ENCODE assay signal across 13 cellular contexts in genomic region chr16:55280622-55281021, GRCh38. TPM values are rescaled to one million over a fixed set of nuclear protein-coding genes. Genes with fewer than 3 reads are reported as not detected.
DNase-seq lines count a peak whose midpoint lies in the region; TF ChIP-seq lines count a peak whose summit lies in the region.
"Had no signal": no experiment of that assay in that cellular context is flagged by ENCODE, and none has a peak within 500 bp of the region (broad histone marks: within the 10 kb centered on the region; RNA-seq: fewer than 3 reads in every experiment).

No MANE protein-coding gene starts in this region.

- H3K36me3 Mint-ChIP-seq in MCF 10A (ENCODE audit: insufficient read depth, unreplicated experiment) = no peaks in the 10 kb centered on the region
- no peaks in the 10 kb centered on the region for H3K36me3 Mint-ChIP-seq in CD8-positive, alpha-beta memory T cell
- H3K36me3 Mint-ChIP-seq: T-cell had no signal

- dilution Hi-C loops in mammary epithelial cell (cut with HindIII; ENCODE audit: low sequenced_read_pairs) = no loop called here

- no TSS peak for BruUV-seq in mammary epithelial cell (replicated peaks; lab: Mats Ljungman, UMichigan)
- BruUV-seq in MCF 10A (replicated peaks; lab: Mats Ljungman, UMichigan) = no TSS peak

- CTCF ChIA-PET in mammary epithelial cell (lab: Charles Lee; ENCODE audit: low non-redundant PET) (no interaction called here), MCF 10A (lab: Yijun Ruan, JAX) (interaction anchor here (0.6 to 0.7 kb wide), 2 partner anchors 12 to 339 kb away, joined by 3 read pairs; no protein-coding TSS in a partner anchor)
- CTCF ChIA-PET in CD8-positive, alpha-beta memory T cell (lab: Charles Lee) = no interaction called here

- H3K9me3 ChIP-seq in mammary epithelial cell (replicated peaks; ENCODE audit: insufficient read depth, low read length) = no peaks in the 10 kb centered on the region
- H3K9me3 ChIP-seq in CD8-positive, alpha-beta memory T cell (ENCODE audit: low read length) = no peaks in the 10 kb centered on the region

- no peak overlapping the region for H2AFZ ChIP-seq in mammary epithelial cell (ENCODE audit: low read depth, low read length)

- POLR2A ChIA-PET in MCF 10A (lab: Yijun Ruan, JAX) = interaction anchor here (0.6 to 1.0 kb wide), 3 partner anchors 8 to 339 kb away, joined by 3 to 5 read pairs (median 3); no protein-coding TSS in a partner anchor
- POLR2A ChIA-PET in CD8-positive, alpha-beta memory T cell (lab: Charles Lee) = no interaction called here

- no peak overlapping the region for H3K4me2 ChIP-seq in mammary epithelial cell (ENCODE audit: insufficient read depth, low read depth, low read length)

- no peak for TF ChIP-seq CTCF in mammary epithelial cell (conservative IDR thresholded peaks at IDR 0.05 in 1 of 2, IDR thresholded peaks at IDR 0.05 in 1 of 2; ENCODE audit: extremely low read depth in 1 of 2, insufficient read depth in 1 of 2, low read depth in 1 of 2, low read length in 2 of 2)
- TF ChIP-seq CTCF in MCF 10A (IDR thresholded peaks at IDR 0.05; ENCODE audit: unreplicated experiment) = no peak
- TF ChIP-seq CTCF in GM10266 (IDR thresholded peaks at IDR 0.05; ENCODE audit: control insufficient read depth, insufficient read depth, low read depth, missing control alignments) = no peak

- peaks cover 11% of the 10 kb centered on the region for H3K27me3 ChIP-seq in mammary epithelial cell (ENCODE audit: insufficient read depth, low read length)
- H3K27me3 ChIP-seq in CD8-positive, alpha-beta memory T cell (ENCODE audit: insufficient read depth, low read length, poor library complexity, severe bottlenecking) = no peaks in the 10 kb centered on the region

- H3K27me3 Mint-ChIP-seq in MCF 10A (ENCODE audit: insufficient read depth, unreplicated experiment) = no peaks in the 10 kb centered on the region
- H3K27me3 Mint-ChIP-seq in CD8-positive, alpha-beta memory T cell = peaks cover 6 to 12% of the 10 kb centered on the region in 2 donors

- peak; percentile 19 for DNase-seq in mammary epithelial cell
- DNase-seq in MCF 10A (ENCODE audit: unreplicated experiment) = no peak
- DNase-seq in NCI-H1105 (lab: John Stamatoyannopoulos, UW) = peak; percentile 52
- DNase-seq in foreskin melanocyte = peak; percentile 28
- DNase-seq in activated CD4-positive, alpha-beta T cell treated with anti-CD3 and anti-CD28 coated beads, Interleukin-2, amount 50 U/mL, for 1 hour = no peak
- DNase-seq in ecto neural progenitor cell (ENCODE audit: low spot score) = no peak
- DNase-seq in GM10266 (ENCODE audit: extremely low spot score) = no peak
- DNase-seq in CD8-positive, alpha-beta memory T cell = no peak
- DNase-seq: HCEC 1CT, NCI-H187 treated with DMSO at 0.1 percent for 48 hours, NCI-H524, T-cell had no signal

- peaks cover 3% of the 10 kb centered on the region for H3K4me1 ChIP-seq in mammary epithelial cell (ENCODE audit: insufficient read depth, low read length)
- no peaks in the 10 kb centered on the region for H3K4me1 ChIP-seq in CD8-positive, alpha-beta memory T cell (ENCODE audit: insufficient read depth, low read length)

- no peak overlapping the region for H3K27ac Mint-ChIP-seq in MCF 10A (ENCODE audit: low read depth, unreplicated experiment)
- no peak overlapping the region for H3K27ac Mint-ChIP-seq in CD8-positive, alpha-beta memory T cell
- H3K27ac Mint-ChIP-seq: T-cell had no signal

- H3K4me1 Mint-ChIP-seq in MCF 10A (ENCODE audit: insufficient read depth, unreplicated experiment) = peaks cover 26% of the 10 kb centered on the region
- no peaks in the 10 kb centered on the region for H3K4me1 Mint-ChIP-seq in CD8-positive, alpha-beta memory T cell
- H3K4me1 Mint-ChIP-seq: T-cell had no signal

- in situ Hi-C loops in mammary epithelial cell (cut with MboI; ENCODE audit: low sequenced_read_pairs in 2 of 2) = no loop called here

- H3K4me3 ChIP-seq in mammary epithelial cell (replicated peaks in 1 of 3; ENCODE audit: insufficient read depth in 1 of 3, low read depth in 2 of 3, low read length in 3 of 3) = no peak overlapping the region
- H3K4me3 ChIP-seq in CD8-positive, alpha-beta memory T cell (ENCODE audit: low read length) = no peak overlapping the region

- H3K9me3 Mint-ChIP-seq in MCF 10A (ENCODE audit: unreplicated experiment) = no peaks in the 10 kb centered on the region
- H3K9me3 Mint-ChIP-seq in CD8-positive, alpha-beta memory T cell = peaks cover 0 to 4% (median 0%) of the 10 kb centered on the region in 5 donors
- H3K9me3 Mint-ChIP-seq: T-cell had no signal

- H3K36me3 ChIP-seq in mammary epithelial cell (ENCODE audit: insufficient read depth, low read length) = no peaks in the 10 kb centered on the region
- H3K36me3 ChIP-seq in CD8-positive, alpha-beta memory T cell (ENCODE audit: insufficient read depth, low read length) = no peaks in the 10 kb centered on the region

- H4K20me1 ChIP-seq in mammary epithelial cell (ENCODE audit: insufficient read depth, low read length) = no peaks in the 10 kb centered on the region

- intact Hi-C loops in mammary epithelial cell (cut with micrococcal nuclease) = no loop called here
- intact Hi-C loops in MCF 10A (cut with micrococcal nuclease) = no loop called here

- WGBS in mammary epithelial cell (ENCODE audit: low coverage, missing lambda C conversion rate) = 18% methylated on average over 4 of the region's 4 CpGs

- H3K9ac ChIP-seq in mammary epithelial cell (ENCODE audit: insufficient read depth, low read length) = no peak overlapping the region

- no peak overlapping the region for H3K4me3 Mint-ChIP-seq in MCF 10A (ENCODE audit: unreplicated experiment)
- H3K4me3 Mint-ChIP-seq in CD8-positive, alpha-beta memory T cell = no peak overlapping the region
- H3K4me3 Mint-ChIP-seq: T-cell had no signal

- no peaks in the 10 kb centered on the region for H3K79me2 ChIP-seq in mammary epithelial cell (ENCODE audit: insufficient read depth, low read length)

- no peak overlapping the region for H3K27ac ChIP-seq in mammary epithelial cell (ENCODE audit: insufficient read depth, low read depth, low read length)
- H3K27ac ChIP-seq in CD8-positive, alpha-beta memory T cell (ENCODE audit: low read depth, low read length) = no peak overlapping the region

RNA-seq across cellular contexts. Expression of gene IRX6, which starts 43.4 kb away (rescaled TPM):
- total RNA-seq in mammary epithelial cell (not detected), MCF 10A (2022) (not detected in 2 replicates)
- polyA plus RNA-seq in mammary epithelial cell = 0.07 TPM
- not detected for polyA minus RNA-seq in mammary epithelial cell
- total RNA-seq in CD8-positive, alpha-beta memory T cell = not detected
- polyA plus RNA-seq in CD8-positive, alpha-beta memory T cell = not detected
- total RNA-seq: T-cell had no signal
- polyA plus RNA-seq: BJ had no signal

Comparison
In these comparisons a context has a peak if more than half of its experiments do, and no peak if none do; other contexts are left out.
1. DNase-seq: peak in mammary epithelial cell (single experiment), NCI-H1105 (single experiment) and foreskin melanocyte (single experiment); none in MCF 10A (single experiment), activated CD4-positive, alpha-beta T cell treated with anti-CD3 and anti-CD28 coated beads, Interleukin-2, amount 50 U/mL, for 1 hour (single experiment), ecto neural progenitor cell (single experiment), GM10266 (single experiment) and CD8-positive, alpha-beta memory T cell (0 of 5).